35 cellular contexts compared by ENCODE assay signal in the genomic region with DNA sequence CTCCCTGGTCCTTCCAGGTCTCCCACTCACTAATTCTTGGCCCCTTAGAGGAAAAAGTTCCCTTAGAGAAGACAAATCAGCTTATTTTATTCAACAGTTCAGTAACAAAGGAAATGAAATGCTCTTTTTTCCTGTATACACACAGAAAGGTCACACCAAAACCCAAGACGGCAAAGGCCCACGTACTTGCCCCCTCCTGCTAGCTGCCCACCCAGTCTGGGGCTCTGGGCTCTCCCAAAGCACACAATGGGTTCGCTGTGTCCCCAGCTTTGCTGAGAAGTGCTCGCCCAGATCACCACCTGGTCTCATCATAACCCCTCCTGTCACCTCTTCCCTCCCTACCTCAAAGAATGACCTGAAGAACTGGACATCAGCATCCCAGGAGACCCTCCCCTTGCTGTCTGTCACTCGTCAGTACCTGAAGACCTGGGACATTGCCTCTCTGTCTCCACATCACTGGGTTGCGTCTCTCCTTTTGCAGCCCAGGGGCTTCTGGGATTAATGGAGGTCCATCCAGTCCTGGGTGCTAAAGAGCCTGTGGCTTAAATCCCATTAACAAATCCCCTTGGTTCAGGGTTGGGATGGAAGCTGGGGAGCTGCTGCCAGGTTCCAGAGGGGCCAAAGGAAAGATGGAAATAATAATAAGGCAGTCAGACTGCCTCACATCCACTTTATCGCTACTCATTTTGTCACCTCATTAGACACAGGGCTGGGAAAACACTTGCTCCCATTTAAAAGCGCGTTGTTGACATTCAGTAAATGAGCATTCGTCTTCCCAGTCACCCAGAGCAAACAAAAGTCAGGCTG. TPM values are rescaled to one million over a fixed set of nuclear protein-coding genes. Genes with fewer than 3 reads are reported as not detected.
DNase-seq lines count a peak whose midpoint lies in the region; ATAC-seq, FAIRE-seq and TF ChIP-seq lines count a peak whose summit lies in the region.
"Had no signal": no experiment of that assay in that cellular context is flagged by ENCODE, and none has a peak within 500 bp of the region (broad histone marks: within the 10 kb centered on the region; RNA-seq: fewer than 3 reads in every experiment).

No MANE protein-coding gene starts in this region.

- peak overlapping the region; percentile 55 for H3K4me2 ChIP-seq in HepG2 (ENCODE audit: low read depth, low read length)
- H3K4me2 ChIP-seq: BLaER1 had no signal

- peaks cover 65% of the 10 kb centered on the region for H3K4me1 ChIP-seq in HepG2 (ENCODE audit: insufficient read depth, low read length)
- peaks cover 0 to 12% (median 0%) of the 10 kb centered on the region in 4 donors for H3K4me1 ChIP-seq in right lobe of liver
- no peaks in the 10 kb centered on the region for H3K4me1 ChIP-seq in SJCRH30

- FAIRE-seq in HepG2 (lab: Jason Lieb, UNC), result no peak
- FAIRE-seq: GM12878, H54 had no signal

- H3K4me3 ChIP-seq in HepG2 (replicated peaks in 1 of 3; ENCODE audit: insufficient read depth in 1 of 3, low read depth in 2 of 3, low read length in 3 of 3) (peak overlapping the region in 1 of 3 experiments; percentile 36; a peak in 1 of 6 replicates), right lobe of liver (no peak overlapping the region), SJCRH30 (no peak overlapping the region)
- H3K4me3 ChIP-seq: BLaER1, breast epithelium, GM12878, right atrium auricular region, thoracic aorta, vagina had no signal

- H2AFZ ChIP-seq in HepG2 (ENCODE audit: low read length), result peak overlapping the region; percentile 32
- H2AFZ ChIP-seq: parathyroid adenoma had no signal

- TF ChIP-seq POLR2A in HepG2 (IDR thresholded peaks at IDR 0.05; ENCODE audit: insufficient read depth in 1 of 2, low read depth in 2 of 2, low read length in 2 of 2) (no peak), right lobe of liver (IDR thresholded peaks at IDR 0.05) (no peak)

- TF ChIP-seq CTCF in HepG2 (CRISPR knock-in tag; IDR thresholded peaks at IDR 0.05), result no peak
- no peak for TF ChIP-seq CTCF in right lobe of liver (IDR thresholded peaks at IDR 0.05)

- H3K27ac ChIP-seq in HepG2 (ENCODE audit: extremely low read length, insufficient read depth, low read length) (no peak overlapping the region), right lobe of liver (no peak overlapping the region), SJCRH30 (no peak overlapping the region)
- H3K27ac ChIP-seq: BLaER1, breast epithelium, epithelial cell of prostate, HL-60, parathyroid adenoma, right atrium auricular region, vagina had no signal

- BruUV-seq in HepG2 (replicated peaks; lab: Mats Ljungman, UMichigan), result no TSS peak

- H3K9ac ChIP-seq in HepG2 (ENCODE audit: insufficient read depth, low read depth, low read length), result no peak overlapping the region
- H3K9ac ChIP-seq: BLaER1, parathyroid adenoma had no signal

- H3K9me3 ChIP-seq in HepG2 (ENCODE audit: low read length) (no peaks in the 10 kb centered on the region), right lobe of liver (no peaks in the 10 kb centered on the region), SJCRH30 (replicated peaks) (no peaks in the 10 kb centered on the region)
- H3K9me3 ChIP-seq: breast epithelium, right atrium auricular region, thoracic aorta, vagina had no signal

- no peak for TF ChIP-seq EP300 in HepG2 (IDR thresholded peaks at IDR 0.05; ENCODE audit: low read depth in 2 of 2, low read length in 2 of 2)
- TF ChIP-seq EP300 in HepG2 (CRISPR knock-in tag; IDR thresholded peaks at IDR 0.05; ENCODE audit: borderline replicate concordance), result no peak

- H3K79me2 ChIP-seq in HepG2 (ENCODE audit: insufficient read depth, low read length), result no peaks in the 10 kb centered on the region
- H3K79me2 ChIP-seq: parathyroid adenoma had no signal

- no peaks in the 10 kb centered on the region for H3K36me3 ChIP-seq in HepG2 (replicated peaks in 1 of 2; ENCODE audit: control insufficient read depth in 1 of 2, insufficient read depth in 2 of 2, low read length in 2 of 2)
- no peaks in the 10 kb centered on the region for H3K36me3 ChIP-seq in right lobe of liver
- no peaks in the 10 kb centered on the region for H3K36me3 ChIP-seq in SJCRH30
- H3K36me3 ChIP-seq: BLaER1, breast epithelium, right atrium auricular region, thoracic aorta, vagina had no signal

- 45% methylated on average over 10 of the region's 10 CpGs for WGBS in HepG2 (ENCODE audit: low lambda C conversion rate)
- WGBS in right lobe of liver (ENCODE audit: insufficient coverage, low coverage, low lambda C conversion rate, missing lambda C conversion rate), result 75% methylated on average over 8 of the region's 10 CpGs

- POLR2A ChIA-PET in HepG2 (lab: Yijun Ruan, JAX), result interaction anchor here (1.4 kb wide), 1 partner anchor 10 kb away, joined by 6 read pairs; no protein-coding TSS in a partner anchor

- no peaks in the 10 kb centered on the region for H3K27me3 ChIP-seq in HepG2 (ENCODE audit: control insufficient read depth in 1 of 2, insufficient read depth in 2 of 2, low read length in 2 of 2)
- no peaks in the 10 kb centered on the region for H3K27me3 ChIP-seq in right lobe of liver
- peaks cover 27% of the 10 kb centered on the region for H3K27me3 ChIP-seq in SJCRH30
- H3K27me3 ChIP-seq: vagina had no signal

- in situ Hi-C loops in HepG2 (cut with HindIII; ENCODE audit: extremely low pct_ligation_motif_present, low pct_unique_long_range_greater_than_20kb), result loop anchor here (10.0 kb wide), 1 partner anchor 107 kb away; no protein-coding TSS in a partner anchor

- CTCF ChIA-PET in HepG2 (lab: Yijun Ruan, JAX; ENCODE audit: low intra/inter-chr PET ratio, low total read pairs), result no interaction called here

- intact Hi-C loops in HepG2 (cut with micrococcal nuclease; ENCODE audit: unreplicated experiment), result no loop called here
- intact Hi-C loops in right lobe of liver (cut with DNase I), result no loop called here

- ATAC-seq in HepG2, result no peak
- no peak for ATAC-seq in right lobe of liver
- ATAC-seq: activated naive CD4-positive, alpha-beta T cell treated with anti-CD3 and anti-CD28 coated beads, Interleukin-2, amount 50 U/mL, for 72 hours; GM12878; left colon; stimulated activated naive CD8-positive, alpha-beta T cell treated with anti-CD3 and anti-CD28 coated beads, Interleukin-15, amount 100 ng/mL, for 72 hours had no signal

- no peaks in the 10 kb centered on the region for H4K20me1 ChIP-seq in HepG2 (ENCODE audit: insufficient read depth, low read length)

- TF ChIP-seq RAD21 in HepG2 (CRISPR knock-in tag; IDR thresholded peaks at IDR 0.05), result no peak

- DNase-seq in HepG2 (ENCODE audit: low spot score) (no peak), right lobe of liver (no peak), NCI-H774 (lab: John Stamatoyannopoulos, UW) (peak; percentile 44), mesenteric fat pad (ENCODE audit: low spot score) (peak; percentile 24), AG08395 (ENCODE audit: low spot score) (no peak), SJCRH30 (no peak)
- no peak for DNase-seq in activated T-cell treated with anti-CD3 and anti-CD28 coated beads, Interleukin-2, amount 50 U/mL, for 48 hours
- DNase-seq: activated CD4-positive, alpha-beta memory T cell treated with anti-CD3 and anti-CD28 coated beads, Interleukin-2, amount 10 ng/mL, durations not matched to agents 7 days and 5 days; anterior cingulate cortex; DMS153; effector CD4-positive, alpha-beta T cell; hypothalamus; immature natural killer cell; left colon; MM.1S; NCI-H1436; NCI-H2171; NCI-H524; SIG-M5; stimulated activated CD4-positive, alpha-beta T cell treated with anti-CD3 and anti-CD28 coated beads, Interleukin-1b, Interleukin-23, amount 100 ng/mL, for 48 hours; stimulated activated naive CD8-positive, alpha-beta T cell treated with anti-CD3 and anti-CD28 coated beads, Interleukin-15, amount 100 ng/mL, for 72 hours had no signal

RNA-seq across cellular contexts. Expression of a gene that starts 3.3 kb away (rescaled TPM):
- 5.6 and 7.6 TPM in 2 replicates for total RNA-seq in HepG2 (2016; rRNA removed; fragmentation: Illumina TruSeq; extraction: Trizol)
- 1.9 and 2.0 TPM in 2 replicates for total RNA-seq in HepG2 (2016; cell fraction: cytosol; rRNA removed; fragmentation: Illumina TruSeq; extraction: Trizol; ENCODE audit: low read depth)
- 5.7 and 7.3 TPM in 2 replicates for total RNA-seq in HepG2 (2016; cell fraction: insoluble cytoplasmic fraction; rRNA removed; fragmentation: Illumina TruSeq; extraction: Trizol)
- total RNA-seq in HepG2 (2016; cell fraction: membrane; rRNA removed; fragmentation: Illumina TruSeq; extraction: Trizol), result 4.1 and 5.6 TPM in 2 replicates
- 6.7 and 7.0 TPM in 2 replicates for total RNA-seq in HepG2 (2016; cell fraction: nucleus; rRNA removed; fragmentation: Illumina TruSeq; extraction: Trizol)
- 20.3 and 21.9 TPM in 2 replicates for polyA plus RNA-seq in HepG2 (2011; rRNA removed)
- polyA plus RNA-seq in HepG2 (2011; cell fraction: cytosol; rRNA removed), result 15.7 and 20.0 TPM in 2 replicates
- polyA plus RNA-seq in HepG2 (2011; cell fraction: nucleus; rRNA removed), result 8.1 and 11.6 TPM in 2 replicates
- 15.5 and 28.1 TPM in 2 replicates for polyA plus RNA-seq in HepG2 (2012)
- polyA plus RNA-seq in HepG2 (2016; cell fraction: cytosol; fragmentation: Illumina TruSeq; extraction: Trizol; ENCODE audit: low read depth), result 1.6 and 2.3 TPM in 2 replicates
- polyA plus RNA-seq in HepG2 (2016; cell fraction: insoluble cytoplasmic fraction; fragmentation: Illumina TruSeq; extraction: Trizol; ENCODE audit: low read depth), result 5.2 and 5.3 TPM in 2 replicates
- polyA plus RNA-seq in HepG2 (2016; cell fraction: membrane; fragmentation: Illumina TruSeq; extraction: Trizol; ENCODE audit: low read depth), result 3.7 and 4.6 TPM in 2 replicates
- polyA plus RNA-seq in HepG2 (2016; cell fraction: nucleus; fragmentation: Illumina TruSeq; extraction: Trizol; ENCODE audit: insufficient read depth, low read depth), result 9.8 and 10.4 TPM in 2 replicates
- 24.8 TPM in 1 of 2 replicates, not detected in the other for polyA minus RNA-seq in HepG2 (2011; rRNA and poly(A)+ RNA removed; ENCODE audit: low replicate concordance)
- 7.6 and 9.2 TPM in 2 replicates for polyA minus RNA-seq in HepG2 (2011; cell fraction: cytosol; rRNA and poly(A)+ RNA removed)
- 9.4 and 13.8 TPM in 2 replicates for polyA minus RNA-seq in HepG2 (2011; cell fraction: nucleus; rRNA and poly(A)+ RNA removed)
- total RNA-seq in right lobe of liver, result not detected
- not detected for total RNA-seq in mesenteric fat pad
- 0.16 TPM in 1 of 2 replicates, not detected in the other for total RNA-seq in SJCRH30 (2014; rRNA removed; shearing (Covaris generic))
- total RNA-seq: activated naive CD4-positive, alpha-beta T cell treated with anti-CD3 and anti-CD28 coated beads, Interleukin-2, amount 50 U/mL, for 72 hours; activated T-helper 2 cell treated with anti-CD3 and anti-CD28 coated beads, Interferon-gamma antibody, Interleukin-2, Interleukin-4, amounts not matched to agents 10 μg/mL and 5 μg/mL and 100 μg/mL, durations not matched to agents 14 hours and 24 hours and 36 hours; neural crest cell had no signal
- polyA plus RNA-seq: AG04450 had no signal

RNA-seq across cellular contexts. Expression of a gene that starts 59.5 kb away (rescaled TPM):
- total RNA-seq in HepG2 (2016; rRNA removed; fragmentation: Illumina TruSeq; extraction: Trizol) (41.0 and 61.9 TPM in 2 replicates), right lobe of liver (1 to 10 TPM; 7.0 to 9.2 (median 7.3) TPM), mesenteric fat pad (26.8 TPM)
- 11.6 and 15.2 TPM in 2 replicates for total RNA-seq in HepG2 (2016; cell fraction: cytosol; rRNA removed; fragmentation: Illumina TruSeq; extraction: Trizol; ENCODE audit: low read depth)
- 41.0 and 58.6 TPM in 2 replicates for total RNA-seq in HepG2 (2016; cell fraction: insoluble cytoplasmic fraction; rRNA removed; fragmentation: Illumina TruSeq; extraction: Trizol)
- total RNA-seq in HepG2 (2016; cell fraction: membrane; rRNA removed; fragmentation: Illumina TruSeq; extraction: Trizol), result 27.0 and 32.2 TPM in 2 replicates
- total RNA-seq in HepG2 (2016; cell fraction: nucleus; rRNA removed; fragmentation: Illumina TruSeq; extraction: Trizol), result 37.1 and 40.0 TPM in 2 replicates
- polyA plus RNA-seq in HepG2 (2011; rRNA removed), result 11.1 and 12.1 TPM in 2 replicates
- polyA plus RNA-seq in HepG2 (2011; cell fraction: cytosol; rRNA removed), result 7.4 and 13.0 TPM in 2 replicates
- 8.6 and 15.4 TPM in 2 replicates for polyA plus RNA-seq in HepG2 (2011; cell fraction: nucleus; rRNA removed)
- polyA plus RNA-seq in HepG2 (2012), result 39.0 and 45.5 TPM in 2 replicates
- 11.6 and 12.0 TPM in 2 replicates for polyA plus RNA-seq in HepG2 (2016; cell fraction: cytosol; fragmentation: Illumina TruSeq; extraction: Trizol; ENCODE audit: low read depth)
- 67.2 and 75.3 TPM in 2 replicates for polyA plus RNA-seq in HepG2 (2016; cell fraction: insoluble cytoplasmic fraction; fragmentation: Illumina TruSeq; extraction: Trizol; ENCODE audit: low read depth)
- 24.9 and 27.5 TPM in 2 replicates for polyA plus RNA-seq in HepG2 (2016; cell fraction: membrane; fragmentation: Illumina TruSeq; extraction: Trizol; ENCODE audit: low read depth)
- 42.4 and 44.9 TPM in 2 replicates for polyA plus RNA-seq in HepG2 (2016; cell fraction: nucleus; fragmentation: Illumina TruSeq; extraction: Trizol; ENCODE audit: insufficient read depth, low read depth)
- 12.9 and 13.5 TPM in 2 replicates for polyA minus RNA-seq in HepG2 (2011; rRNA and poly(A)+ RNA removed; ENCODE audit: low replicate concordance)
- polyA minus RNA-seq in HepG2 (2011; cell fraction: cytosol; rRNA and poly(A)+ RNA removed), result 11.8 and 13.3 TPM in 2 replicates
- 25.8 and 30.0 TPM in 2 replicates for polyA minus RNA-seq in HepG2 (2011; cell fraction: nucleus; rRNA and poly(A)+ RNA removed)
- total RNA-seq in SJCRH30 (2014; rRNA removed; shearing (Covaris generic)), result 92.6 and 92.8 TPM in 2 replicates

Comparison
In these comparisons a context has a peak if more than half of its experiments do, and no peak if none do; other contexts are left out.
1. DNase-seq: peak in NCI-H774 (single experiment) and mesenteric fat pad (single experiment); none in HepG2 (single experiment), right lobe of liver (0 of 3), AG08395 (single experiment), SJCRH30 (0 of 2) and activated T-cell treated with anti-CD3 and anti-CD28 coated beads, Interleukin-2, amount 50 U/mL, for 48 hours (0 of 2).